In genomic region chr11:94295534-94295933, GRCh38 we compare ENCODE assay signal across 19 cellular contexts. TPM values are rescaled to one million over a fixed set of nuclear protein-coding genes. Genes with fewer than 3 reads are reported as not detected.
A peak's percentile ranks its signal among the peaks of the same experiment; 100 is the strongest.
DNase-seq lines count a peak whose midpoint lies in the region; TF ChIP-seq lines count a peak whose summit lies in the region.
"Had no signal": no experiment of that assay in that cellular context is flagged by ENCODE, and none has a peak within 500 bp of the region (broad histone marks: within the 10 kb centered on the region; RNA-seq: fewer than 3 reads in every experiment).

No MANE protein-coding gene starts in this region.

- TF ChIP-seq RAD21 in SK-N-SH (IDR thresholded peaks at IDR 0.05; ENCODE audit: low read length): no peak

- no peaks in the 10 kb centered on the region for H3K9me3 Mint-ChIP-seq in HFFc6

- peaks cover 23% of the 10 kb centered on the region for H3K27me3 Mint-ChIP-seq in HFFc6 (ENCODE audit: insufficient read depth)
- H3K27me3 Mint-ChIP-seq: IgD-negative memory B cell had no signal

- H3K9me2 ChIP-seq in SK-N-SH: no peaks in the 10 kb centered on the region

- no peak overlapping the region for H3K4me3 ChIP-seq in SK-N-SH (ENCODE audit: low read depth in 2 of 2, low read length in 1 of 2)
- H3K4me3 ChIP-seq in fibroblast of mammary gland (ENCODE audit: control insufficient read depth, low read depth, low read length): no peak overlapping the region
- no peak overlapping the region for H3K4me3 ChIP-seq in trophoblast cell (ENCODE audit: low read depth, low read length)
- H3K4me3 ChIP-seq: BLaER1 had no signal

- peak in 1 of 2 experiments; percentile 35; a peak in 1 of 4 replicates for TF ChIP-seq EP300 in SK-N-SH (IDR thresholded peaks at IDR 0.05; ENCODE audit: borderline replicate concordance in 1 of 2, low read depth in 1 of 2, low read length in 1 of 2)

- no peak overlapping the region for H3K4me2 ChIP-seq in SK-N-SH
- no peak overlapping the region for H3K4me2 ChIP-seq in trophoblast cell (ENCODE audit: low read length)
- H3K4me2 ChIP-seq: BLaER1 had no signal

- H4K12ac ChIP-seq in trophoblast cell (ENCODE audit: low read depth, low read length): no peak overlapping the region

- H3K27me3 ChIP-seq in SK-N-SH (ENCODE audit: insufficient read depth) (no peaks in the 10 kb centered on the region), trophoblast cell (ENCODE audit: insufficient read depth, low read length) (no peaks in the 10 kb centered on the region)
- H3K27me3 ChIP-seq: BLaER1 had no signal

- H3K36me3 ChIP-seq in SK-N-SH (replicated peaks in 1 of 2; ENCODE audit: control insufficient read depth in 1 of 2, insufficient read depth in 2 of 2, low read length in 1 of 2) (no peaks in the 10 kb centered on the region), trophoblast cell (ENCODE audit: control insufficient read depth in 1 of 2, insufficient read depth in 2 of 2, low read length in 2 of 2) (no peaks in the 10 kb centered on the region)
- H3K36me3 ChIP-seq: BLaER1 had no signal

- H3K14ac ChIP-seq in trophoblast cell (ENCODE audit: low read length): no peak overlapping the region

- H3K4me1 Mint-ChIP-seq in HFFc6 (ENCODE audit: low read depth): no peaks in the 10 kb centered on the region; the same call in 1 of the 2 replicates

- WGBS in SK-N-SH (ENCODE audit: low lambda C conversion rate): 7% methylated on average over 1 of the region's 1 CpG
- WGBS in trophoblast cell (ENCODE audit: extremely low coverage, insufficient coverage, insufficient read length): no CpG with 5 or more reads among the region's 1 CpG

- H4K8ac ChIP-seq in trophoblast cell (ENCODE audit: low read depth, low read length): no peak overlapping the region

- POLR2A ChIA-PET in SK-N-SH (lab: Yijun Ruan, JAX): no interaction called here

- H2AFZ ChIP-seq in SK-N-SH (ENCODE audit: low read depth) (no peak overlapping the region), trophoblast cell (ENCODE audit: insufficient read depth, low read length, poor library complexity) (no peak overlapping the region)

- H3K36me3 Mint-ChIP-seq in HFFc6 (ENCODE audit: low read depth): no peaks in the 10 kb centered on the region
- H3K36me3 Mint-ChIP-seq: CD8-positive, alpha-beta T cell; IgD-negative memory B cell had no signal

- no peaks in the 10 kb centered on the region for H3K79me2 ChIP-seq in SK-N-SH (ENCODE audit: insufficient read depth)
- H3K79me2 ChIP-seq in trophoblast cell (ENCODE audit: control insufficient read depth, insufficient read depth, low read length, poor library complexity): no peaks in the 10 kb centered on the region

- CTCF ChIA-PET in SK-N-SH (lab: Yijun Ruan, JAX): no interaction called here

- TF ChIP-seq CTCF in HFFc6 (IDR thresholded peaks at IDR 0.05) (no peak), SK-N-SH (IDR thresholded peaks at IDR 0.05) (no peak), fibroblast of mammary gland (conservative IDR thresholded peaks at IDR 0.05; ENCODE audit: control insufficient read depth, insufficient read depth, low read depth, low read length) (no peak)

- no peak overlapping the region for H3K23ac ChIP-seq in trophoblast cell (ENCODE audit: low read length)

- H3K79me1 ChIP-seq in trophoblast cell (ENCODE audit: low read length): no peaks in the 10 kb centered on the region

- H3K4me1 ChIP-seq in SK-N-SH (ENCODE audit: control insufficient read depth in 1 of 2, insufficient read depth in 2 of 2, low read depth in 1 of 2, low read length in 1 of 2): no peaks in the 10 kb centered on the region
- no peaks in the 10 kb centered on the region for H3K4me1 ChIP-seq in trophoblast cell (ENCODE audit: control insufficient read depth in 1 of 2, insufficient read depth in 2 of 2, low read length in 2 of 2)
- H3K4me1 ChIP-seq: BLaER1 had no signal

- no peaks in the 10 kb centered on the region for H4K20me1 ChIP-seq in SK-N-SH (ENCODE audit: insufficient read depth)
- H4K20me1 ChIP-seq: BLaER1 had no signal

- no peak overlapping the region for H2AK5ac ChIP-seq in trophoblast cell (ENCODE audit: low read length)

- H3K9ac ChIP-seq in SK-N-SH (peak overlapping the region; percentile 27; the same call in 1 of the 2 replicates), trophoblast cell (ENCODE audit: low read length) (no peak overlapping the region)
- H3K9ac ChIP-seq: BLaER1 had no signal

- H3K4me3 Mint-ChIP-seq in HFFc6: no peak overlapping the region
- H3K4me3 Mint-ChIP-seq: CD8-positive, alpha-beta T cell; IgD-negative memory B cell had no signal

- no peak overlapping the region for H2BK12ac ChIP-seq in trophoblast cell (ENCODE audit: low read length)

- H3K18ac ChIP-seq in trophoblast cell (ENCODE audit: low read length): no peak overlapping the region

- H2BK120ac ChIP-seq in trophoblast cell (ENCODE audit: insufficient read depth, low read length, poor library complexity): no peak overlapping the region

- DNase-seq in HFFc6 (peak; percentile 28), SK-N-SH (no peak), fibroblast of mammary gland (ENCODE audit: low read depth) (peak; percentile 2), trophoblast cell (peak; percentile 10 to 47), dedifferentiated amniotic fluid mesenchymal stem cell (ENCODE audit: extremely low spot score) (no peak), GM19238 (ENCODE audit: insufficient read length, low spot score) (no peak), NCI-H146 (lab: John Stamatoyannopoulos, UW) (no peak)
- DNase-seq: CD8-positive, alpha-beta T cell; Karpas-422; MM.1S; NCI-H1092; NCI-H2081; NK-92 treated with Interleukin-12 subunit alpha and Interleukin-12 subunit beta, amount 100 ng/mL, for 24 hours; SHP77 had no signal

- no peaks in the 10 kb centered on the region for H3K9me3 ChIP-seq in SK-N-SH
- no peaks in the 10 kb centered on the region for H3K9me3 ChIP-seq in trophoblast cell (ENCODE audit: insufficient read depth, low read depth, low read length)
- H3K9me3 ChIP-seq: BLaER1 had no signal

- H3F3A ChIP-seq in SK-N-SH (replicated peaks; ENCODE audit: insufficient read depth): peaks cover 5% of the 10 kb centered on the region

- H4K91ac ChIP-seq in trophoblast cell (ENCODE audit: low read depth, low read length): no peak overlapping the region

- no peak overlapping the region for H3K4ac ChIP-seq in trophoblast cell (ENCODE audit: low read depth, low read length)

- no peak overlapping the region for H2BK5ac ChIP-seq in trophoblast cell (ENCODE audit: low read depth, low read length, poor library complexity)

- H3K27ac Mint-ChIP-seq in HFFc6: no peak overlapping the region
- H3K27ac Mint-ChIP-seq: CD8-positive, alpha-beta T cell; IgD-negative memory B cell had no signal

- H3K27ac ChIP-seq in SK-N-SH (ENCODE audit: low read depth in 2 of 2, low read length in 1 of 2) (peak overlapping the region in 1 of 2 experiments; percentile 70; a peak in 2 of 4 replicates), trophoblast cell (ENCODE audit: low read depth, low read length) (no peak overlapping the region)
- H3K27ac ChIP-seq: BLaER1 had no signal

TF ChIP-seq in SK-N-SH, 30 proteins besides CTCF, POLR2A, EP300 and RAD21:
- TF ChIP-seq PBX3 (IDR thresholded peaks at IDR 0.05): peak; percentile 63
- 0 out of 2 replicates have a peak, but pooled peaks have one; percentile 40 for TF ChIP-seq NFIC (IDR thresholded peaks at IDR 0.05; ENCODE audit: borderline replicate concordance)
- no peak for TF ChIP-seq GATA2 (CRISPR knock-in tag; IDR thresholded peaks at IDR 0.05)

RNA-seq across cellular contexts. Expression of gene IZUMO1R, which starts 8.8 kb away (rescaled TPM):
- total RNA-seq in HFFc6 (2021; fragmentation: NEBNext Ultra II Directional; extraction: Animal tissue kit (Norgen Biotek cat#: 25700)): under 1 TPM in 1 of 6 experiments, not detected in 5; 0.26 TPM
- polyA plus RNA-seq in SK-N-SH (2012; rRNA removed): 0.31 and 0.43 TPM in 2 replicates
- polyA plus RNA-seq in SK-N-SH (2012; cell fraction: cytosol; rRNA removed): 0.15 and 0.29 TPM in 2 replicates
- 0.20 and 0.43 TPM in 2 replicates for polyA plus RNA-seq in SK-N-SH (2012; cell fraction: nucleus; rRNA removed)
- not detected in 2 replicates for polyA plus RNA-seq in trophoblast cell (2013)
- total RNA-seq: A673; CD8-positive, alpha-beta T cell; H4; NCI-H460 had no signal
- polyA plus RNA-seq: IgD-negative memory B cell had no signal

Comparison
In these comparisons a context has a peak if more than half of its experiments do, and no peak if none do; other contexts are left out.
1. DNase-seq: peak in HFFc6 (single experiment), fibroblast of mammary gland (single experiment) and trophoblast cell (2 of 2); none in SK-N-SH (single experiment), dedifferentiated amniotic fluid mesenchymal stem cell (single experiment), GM19238 (single experiment) and NCI-H146 (single experiment).